ENCODE assay signal across 2 cellular contexts in the genomic region with DNA sequence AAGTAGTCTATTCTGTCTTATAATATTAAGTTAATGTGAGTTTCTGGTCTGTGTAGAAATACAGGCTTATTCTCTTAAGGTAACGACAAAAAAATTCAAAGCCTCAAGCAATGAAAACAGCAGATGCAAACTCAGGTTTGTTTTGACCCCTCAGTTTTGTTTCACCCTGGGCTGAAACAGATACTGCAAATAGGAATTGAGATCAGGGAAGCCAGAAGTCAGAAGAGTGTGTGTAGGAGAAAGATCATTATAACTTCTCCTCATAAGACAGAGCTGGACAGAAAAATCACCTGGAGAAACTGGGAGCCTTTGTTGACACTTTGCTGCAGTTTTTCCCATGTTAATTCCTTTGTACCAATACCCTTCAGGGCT.
TF ChIP-seq lines count a peak whose summit lies in the region.

No MANE protein-coding gene starts in this region.

TF ChIP-seq in SK-N-SH, 30 proteins besides CTCF, POLR2A, EP300 and RAD21:
- TF ChIP-seq REST (IDR thresholded peaks at IDR 0.05; ENCODE audit: low read depth, low read length) (no peak), SIN3A (IDR thresholded peaks at IDR 0.05; ENCODE audit: borderline replicate concordance, low read depth, low read length) (no peak), FOXJ3 (CRISPR knock-in tag; IDR thresholded peaks at IDR 0.05) (no peak), ELF1 (IDR thresholded peaks at IDR 0.05) (no peak), MXI1 (IDR thresholded peaks at IDR 0.05; ENCODE audit: low read depth, low read length) (no peak), MAX (IDR thresholded peaks at IDR 0.05; ENCODE audit: low read depth) (no peak), CHD2 (IDR thresholded peaks at IDR 0.05; ENCODE audit: low read length, partially characterized antibody) (no peak), YY1 (IDR thresholded peaks at IDR 0.05; ENCODE audit: low read depth) (no peak), EZH2phosphoT487 (IDR thresholded peaks at IDR 0.05; ENCODE audit: borderline replicate concordance, low read depth) (no peak), TAF1 (IDR thresholded peaks at IDR 0.05; ENCODE audit: borderline replicate concordance, low read depth, low read length) (no peak), RFX5 (IDR thresholded peaks at IDR 0.05; ENCODE audit: low read length) (no peak), GATA2 (CRISPR knock-in tag; IDR thresholded peaks at IDR 0.05) (no peak), GABPA (IDR thresholded peaks at IDR 0.05; ENCODE audit: low read depth) (no peak), NRF1 (IDR thresholded peaks at IDR 0.05; ENCODE audit: low read depth, low read length) (no peak), MEF2A (IDR thresholded peaks at IDR 0.05; ENCODE audit: borderline replicate concordance, low read depth) (no peak), SMC3 (IDR thresholded peaks at IDR 0.05; ENCODE audit: low read depth, low read length) (no peak), USF2 (IDR thresholded peaks at IDR 0.05; ENCODE audit: borderline replicate concordance, low read depth, low read length) (no peak), FOXM1 (IDR thresholded peaks at IDR 0.05; ENCODE audit: low read depth) (no peak)
- TF ChIP-seq, protein P1, sequence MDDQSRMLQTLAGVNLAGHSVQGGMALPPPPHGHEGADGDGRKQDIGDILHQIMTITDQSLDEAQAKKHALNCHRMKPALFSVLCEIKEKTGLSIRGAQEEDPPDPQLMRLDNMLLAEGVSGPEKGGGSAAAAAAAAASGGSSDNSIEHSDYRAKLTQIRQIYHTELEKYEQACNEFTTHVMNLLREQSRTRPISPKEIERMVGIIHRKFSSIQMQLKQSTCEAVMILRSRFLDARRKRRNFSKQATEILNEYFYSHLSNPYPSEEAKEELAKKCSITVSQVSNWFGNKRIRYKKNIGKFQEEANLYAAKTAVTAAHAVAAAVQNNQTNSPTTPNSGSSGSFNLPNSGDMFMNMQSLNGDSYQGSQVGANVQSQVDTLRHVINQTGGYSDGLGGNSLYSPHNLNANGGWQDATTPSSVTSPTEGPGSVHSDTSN (IDR thresholded peaks at IDR 0.05): no peak
TF ChIP-seq in SK-N-SH: peak in this region for 0.

TF ChIP-seq in SK-N-SH treated with all-trans-retinoic acid at 6 μM for 48 hours, 23 proteins besides CTCF, POLR2A, EP300 and RAD21 (continued from another document):
- no peak for TF ChIP-seq TSHZ2 (CRISPR knock-in tag; IDR thresholded peaks at IDR 0.05)
- TF ChIP-seq ARNTL (CRISPR knock-in tag; IDR thresholded peaks at IDR 0.05; ENCODE audit: borderline replicate concordance, low read depth): no peak
- TF ChIP-seq ZFP3 (CRISPR knock-in tag; IDR thresholded peaks at IDR 0.05): no peak
- no peak for TF ChIP-seq ZFP30 (CRISPR knock-in tag; IDR thresholded peaks at IDR 0.05)
- TF ChIP-seq, protein P2, sequence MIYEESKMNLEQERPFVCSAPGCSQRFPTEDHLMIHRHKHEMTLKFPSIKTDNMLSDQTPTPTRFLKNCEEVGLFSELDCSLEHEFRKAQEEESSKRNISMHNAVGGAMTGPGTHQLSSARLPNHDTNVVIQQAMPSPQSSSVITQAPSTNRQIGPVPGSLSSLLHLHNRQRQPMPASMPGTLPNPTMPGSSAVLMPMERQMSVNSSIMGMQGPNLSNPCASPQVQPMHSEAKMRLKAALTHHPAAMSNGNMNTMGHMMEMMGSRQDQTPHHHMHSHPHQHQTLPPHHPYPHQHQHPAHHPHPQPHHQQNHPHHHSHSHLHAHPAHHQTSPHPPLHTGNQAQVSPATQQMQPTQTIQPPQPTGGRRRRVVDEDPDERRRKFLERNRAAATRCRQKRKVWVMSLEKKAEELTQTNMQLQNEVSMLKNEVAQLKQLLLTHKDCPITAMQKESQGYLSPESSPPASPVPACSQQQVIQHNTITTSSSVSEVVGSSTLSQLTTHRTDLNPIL (CRISPR knock-in tag; IDR thresholded peaks at IDR 0.05; ENCODE audit: low read depth): no peak
- TF ChIP-seq TCF4 (CRISPR knock-in tag; IDR thresholded peaks at IDR 0.05; ENCODE audit: borderline replicate concordance): no peak
- TF ChIP-seq CSDC2 (CRISPR knock-in tag; IDR thresholded peaks at IDR 0.05): no peak
- TF ChIP-seq, protein P3, sequence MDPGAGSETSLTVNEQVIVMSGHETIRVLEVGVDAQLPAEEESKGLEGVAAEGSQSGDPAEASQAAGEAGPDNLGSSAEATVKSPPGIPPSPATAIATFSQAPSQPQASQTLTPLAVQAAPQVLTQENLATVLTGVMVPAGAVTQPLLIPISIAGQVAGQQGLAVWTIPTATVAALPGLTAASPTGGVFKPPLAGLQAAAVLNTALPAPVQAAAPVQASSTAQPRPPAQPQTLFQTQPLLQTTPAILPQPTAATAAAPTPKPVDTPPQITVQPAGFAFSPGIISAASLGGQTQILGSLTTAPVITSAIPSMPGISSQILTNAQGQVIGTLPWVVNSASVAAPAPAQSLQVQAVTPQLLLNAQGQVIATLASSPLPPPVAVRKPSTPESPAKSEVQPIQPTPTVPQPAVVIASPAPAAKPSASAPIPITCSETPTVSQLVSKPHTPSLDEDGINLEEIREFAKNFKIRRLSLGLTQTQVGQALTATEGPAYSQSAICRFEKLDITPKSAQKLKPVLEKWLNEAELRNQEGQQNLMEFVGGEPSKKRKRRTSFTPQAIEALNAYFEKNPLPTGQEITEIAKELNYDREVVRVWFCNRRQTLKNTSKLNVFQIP (CRISPR knock-in tag; IDR thresholded peaks at IDR 0.05; ENCODE audit: borderline replicate concordance, low read depth): no peak
- no peak for TF ChIP-seq ZC3H10 (CRISPR knock-in tag; IDR thresholded peaks at IDR 0.05)
- no peak for TF ChIP-seq PATZ1 (CRISPR knock-in tag; IDR thresholded peaks at IDR 0.05; ENCODE audit: borderline replicate concordance)
- TF ChIP-seq TOX (CRISPR knock-in tag; IDR thresholded peaks at IDR 0.05; ENCODE audit: borderline replicate concordance): no peak
- TF ChIP-seq ZNF565 (CRISPR knock-in tag; conservative IDR thresholded peaks at IDR 0.05; ENCODE audit: low read depth): no peak
- no peak for TF ChIP-seq ESRRG (CRISPR knock-in tag; IDR thresholded peaks at IDR 0.05)
- no peak for TF ChIP-seq ZNF8 (CRISPR knock-in tag; IDR thresholded peaks at IDR 0.05)
